Comparison of ENCODE assay signal across 9 cellular contexts in genomic region chr11:59857444-59858434, GRCh38. TPM values are rescaled to one million over a fixed set of nuclear protein-coding genes. Genes with fewer than 3 reads are reported as not detected.
A peak's percentile ranks its signal among the peaks of the same experiment; 100 is the strongest.
DNase-seq lines count a peak whose midpoint lies in the region; ATAC-seq and TF ChIP-seq lines count a peak whose summit lies in the region.
"Had no signal": no experiment of that assay in that cellular context is flagged by ENCODE, and none has a peak within 500 bp of the region (broad histone marks: within the 10 kb centered on the region; RNA-seq: fewer than 3 reads in every experiment).

No MANE protein-coding gene starts in this region.

- peak; percentile 1 for DNase-seq in NK-92 treated with Interleukin-12 subunit alpha and Interleukin-12 subunit beta, amount 100 ng/mL, for 24 hours (lab: John Stamatoyannopoulos, UW)
- DNase-seq in NK-92 (lab: John Stamatoyannopoulos, UW; ENCODE audit: unreplicated experiment) (no peak), LoVo (ENCODE audit: low spot score) (peak; percentile 65), ovary (no peak), thyroid gland (no peak)
- DNase-seq in activated naive CD8-positive, alpha-beta T cell treated with anti-CD3 and anti-CD28 coated beads, Interleukin-2, amount 10 ng/mL, durations not matched to agents 7 days and 5 days: no peak
- DNase-seq in naive thymus-derived CD4-positive, alpha-beta T cell: no peak

- H3K27me3 Mint-ChIP-seq in activated naive CD8-positive, alpha-beta T cell treated with anti-CD3 and anti-CD28 coated beads, Interleukin-2, amount 10 ng/mL, durations not matched to agents 7 days and 5 days: peaks cover 12% of the 10 kb centered on the region
- peaks cover 4 to 18% (median 5%) of the 10 kb centered on the region in 5 donors for H3K27me3 Mint-ChIP-seq in naive thymus-derived CD4-positive, alpha-beta T cell

- H3K4me1 Mint-ChIP-seq in activated naive CD8-positive, alpha-beta T cell treated with anti-CD3 and anti-CD28 coated beads, Interleukin-2, amount 10 ng/mL, durations not matched to agents 7 days and 5 days: peaks cover 10% of the 10 kb centered on the region
- peaks cover 0 to 27% (median 4%) of the 10 kb centered on the region in 7 donors for H3K4me1 Mint-ChIP-seq in naive thymus-derived CD4-positive, alpha-beta T cell

- H3K4me3 ChIP-seq in naive thymus-derived CD4-positive, alpha-beta T cell (ENCODE audit: low read length): no peak overlapping the region
- H3K4me3 ChIP-seq in ovary (no peak overlapping the region), thyroid gland (replicated peaks in 1 of 3) (no peak overlapping the region)

- no peaks in the 10 kb centered on the region for H3K9me3 Mint-ChIP-seq in activated naive CD8-positive, alpha-beta T cell treated with anti-CD3 and anti-CD28 coated beads, Interleukin-2, amount 10 ng/mL, durations not matched to agents 7 days and 5 days
- peaks cover 0 to 3% (median 0%) of the 10 kb centered on the region in 11 donors for H3K9me3 Mint-ChIP-seq in naive thymus-derived CD4-positive, alpha-beta T cell

- H3K9me3 ChIP-seq in naive thymus-derived CD4-positive, alpha-beta T cell (ENCODE audit: control insufficient read depth in 2 of 3, low read length in 3 of 3): no peaks in the 10 kb centered on the region
- no peaks in the 10 kb centered on the region for H3K9me3 ChIP-seq in ovary
- no peaks in the 10 kb centered on the region for H3K9me3 ChIP-seq in thyroid gland

- no peak overlapping the region for H3K27ac ChIP-seq in naive thymus-derived CD4-positive, alpha-beta T cell (ENCODE audit: low read depth, low read length)
- H3K27ac ChIP-seq in ovary: no peak overlapping the region
- no peak overlapping the region for H3K27ac ChIP-seq in thyroid gland

- POLR2A ChIA-PET in activated naive CD8-positive, alpha-beta T cell treated with anti-CD3 and anti-CD28 coated beads, Interleukin-2, amount 10 ng/mL, durations not matched to agents 7 days and 5 days (lab: Charles Lee): no interaction called here
- POLR2A ChIA-PET in naive thymus-derived CD4-positive, alpha-beta T cell (lab: Charles Lee): no interaction called here

- no peaks in the 10 kb centered on the region for H3K36me3 Mint-ChIP-seq in activated naive CD8-positive, alpha-beta T cell treated with anti-CD3 and anti-CD28 coated beads, Interleukin-2, amount 10 ng/mL, durations not matched to agents 7 days and 5 days
- H3K36me3 Mint-ChIP-seq in naive thymus-derived CD4-positive, alpha-beta T cell: peaks cover 0 to 14% (median 0%) of the 10 kb centered on the region in 5 donors

- no peak overlapping the region for H3K4me3 Mint-ChIP-seq in activated naive CD8-positive, alpha-beta T cell treated with anti-CD3 and anti-CD28 coated beads, Interleukin-2, amount 10 ng/mL, durations not matched to agents 7 days and 5 days
- peak overlapping the region in 1 of 10 donors; percentile 48 for H3K4me3 Mint-ChIP-seq in naive thymus-derived CD4-positive, alpha-beta T cell

- intact Hi-C loops in naive thymus-derived CD4-positive, alpha-beta T cell (cut with micrococcal nuclease): no loop called here
- intact Hi-C loops in ovary (cut with DNase I): no loop called here
- intact Hi-C loops in thyroid gland (cut with DNase I): no loop called here

- TF ChIP-seq POLR2A in ovary (IDR thresholded peaks at IDR 0.05): no peak
- TF ChIP-seq POLR2A in thyroid gland (IDR thresholded peaks at IDR 0.05): no peak

- 63 to 71% (median 65%) methylated on average over 10 of the region's 10 CpGs for WGBS in ovary, 3 donors
- WGBS in thyroid gland, 2 donors: 67 to 69% methylated on average over 10 of the region's 10 CpGs

- no peaks in the 10 kb centered on the region for H3K36me3 ChIP-seq in naive thymus-derived CD4-positive, alpha-beta T cell (ENCODE audit: control insufficient read depth in 2 of 3, insufficient read depth in 3 of 3, low read length in 3 of 3)
- no peaks in the 10 kb centered on the region for H3K36me3 ChIP-seq in ovary
- H3K36me3 ChIP-seq in thyroid gland: no peaks in the 10 kb centered on the region

- peaks cover 0 to 3% of the 10 kb centered on the region in 2 donors for H3K27me3 ChIP-seq in naive thymus-derived CD4-positive, alpha-beta T cell (ENCODE audit: control insufficient read depth in 2 of 2, insufficient read depth in 2 of 2, low read length in 2 of 2)
- peaks cover 2% of the 10 kb centered on the region for H3K27me3 ChIP-seq in ovary
- no peaks in the 10 kb centered on the region for H3K27me3 ChIP-seq in thyroid gland

- no peaks in the 10 kb centered on the region for H3K4me1 ChIP-seq in naive thymus-derived CD4-positive, alpha-beta T cell (ENCODE audit: control insufficient read depth in 2 of 2, insufficient read depth in 2 of 2, low read length in 2 of 2)
- H3K4me1 ChIP-seq in ovary (ENCODE audit: insufficient read depth) (no peaks in the 10 kb centered on the region), thyroid gland (no peaks in the 10 kb centered on the region)

- TF ChIP-seq EP300 in ovary (IDR thresholded peaks at IDR 0.05): no peak

- ATAC-seq in activated naive CD8-positive, alpha-beta T cell treated with anti-CD3 and anti-CD28 coated beads, Interleukin-2, amount 10 ng/mL, durations not matched to agents 7 days and 5 days (ENCODE audit: low read depth): peak; percentile 47
- peak; percentile 32 for ATAC-seq in naive thymus-derived CD4-positive, alpha-beta T cell
- ATAC-seq in HG03039 (IDR thresholded peaks at IDR 0.05; ENCODE audit: unreplicated experiment): no peak

- peak overlapping the region; percentile 0 for H3K27ac Mint-ChIP-seq in activated naive CD8-positive, alpha-beta T cell treated with anti-CD3 and anti-CD28 coated beads, Interleukin-2, amount 10 ng/mL, durations not matched to agents 7 days and 5 days
- peak overlapping the region in 1 of 9 donors; percentile 82 for H3K27ac Mint-ChIP-seq in naive thymus-derived CD4-positive, alpha-beta T cell

- CTCF ChIA-PET in naive thymus-derived CD4-positive, alpha-beta T cell (lab: Charles Lee): interaction anchor here (0.8 kb wide), 1 partner anchor 1684 kb away, joined by 3 read pairs; no protein-coding TSS in a partner anchor

- TF ChIP-seq CTCF in ovary (IDR thresholded peaks at IDR 0.05): no peak
- no peak for TF ChIP-seq CTCF in thyroid gland (IDR thresholded peaks at IDR 0.05)

RNA-seq across cellular contexts. Expression of gene TCN1, which starts 8.5 kb away (rescaled TPM):
- not detected for total RNA-seq in activated naive CD8-positive, alpha-beta T cell treated with anti-CD3 and anti-CD28 coated beads, Interleukin-2, amount 10 ng/mL, durations not matched to agents 7 days and 5 days
- 1 to 10 TPM in 2 of 5 experiments, not detected in 3; 3.4 to 3.8 TPM for total RNA-seq in naive thymus-derived CD4-positive, alpha-beta T cell
- polyA plus RNA-seq in naive thymus-derived CD4-positive, alpha-beta T cell: not detected
- total RNA-seq in ovary: under 1 TPM in 1 of 7 donors, not detected in 6; 0.48 TPM
- polyA plus RNA-seq in ovary: not detected
- not detected for total RNA-seq in thyroid gland

RNA-seq across cellular contexts. Expression of gene CBLIF, which starts 12.4 kb away (rescaled TPM):
- not detected for total RNA-seq in activated naive CD8-positive, alpha-beta T cell treated with anti-CD3 and anti-CD28 coated beads, Interleukin-2, amount 10 ng/mL, durations not matched to agents 7 days and 5 days
- total RNA-seq in naive thymus-derived CD4-positive, alpha-beta T cell: not detected
- not detected for polyA plus RNA-seq in naive thymus-derived CD4-positive, alpha-beta T cell
- total RNA-seq in ovary (not detected), thyroid gland (not detected)
- not detected for polyA plus RNA-seq in ovary
- total RNA-seq: subcutaneous adipose tissue had no signal

RNA-seq across cellular contexts. Expression of gene OOSP3, which starts 20.8 kb away (rescaled TPM):
- total RNA-seq in activated naive CD8-positive, alpha-beta T cell treated with anti-CD3 and anti-CD28 coated beads, Interleukin-2, amount 10 ng/mL, durations not matched to agents 7 days and 5 days: not detected
- total RNA-seq in naive thymus-derived CD4-positive, alpha-beta T cell: not detected
- not detected for polyA plus RNA-seq in naive thymus-derived CD4-positive, alpha-beta T cell
- total RNA-seq in ovary (not detected), thyroid gland (not detected)
- not detected for polyA plus RNA-seq in ovary
- total RNA-seq: subcutaneous adipose tissue had no signal

RNA-seq across cellular contexts. Expression of gene MRPL16, which starts 47.2 kb away (rescaled TPM):
- 10 to 100 TPM; 67.2 to 70.0 TPM for total RNA-seq in activated naive CD8-positive, alpha-beta T cell treated with anti-CD3 and anti-CD28 coated beads, Interleukin-2, amount 10 ng/mL, durations not matched to agents 7 days and 5 days
- 10 to 100 TPM; 25.1 to 65.6 (median 35.2) TPM for total RNA-seq in naive thymus-derived CD4-positive, alpha-beta T cell
- 100 to 1,000 TPM in 1 of 2 donors, 10 to 100 TPM in 1; 79.5 to 108 TPM for polyA plus RNA-seq in naive thymus-derived CD4-positive, alpha-beta T cell
- total RNA-seq in ovary (10 to 100 TPM; 30.0 to 40.4 (median 35.9) TPM), thyroid gland (10 to 100 TPM; 19.4 to 40.7 (median 25.4) TPM)
- 10 to 100 TPM; 45.4 to 68.1 TPM for polyA plus RNA-seq in ovary

Comparison
In these comparisons a context has a peak if more than half of its experiments do, and no peak if none do; other contexts are left out.
1. DNase-seq: peak in NK-92 treated with Interleukin-12 subunit alpha and Interleukin-12 subunit beta, amount 100 ng/mL, for 24 hours (single experiment) and LoVo (single experiment); none in NK-92 (single experiment), activated naive CD8-positive, alpha-beta T cell treated with anti-CD3 and anti-CD28 coated beads, Interleukin-2, amount 10 ng/mL, durations not matched to agents 7 days and 5 days (single experiment), naive thymus-derived CD4-positive, alpha-beta T cell (0 of 9), ovary (0 of 5) and thyroid gland (0 of 2).